Comparison of ENCODE assay signal across 1 cellular context in genomic region chr12:49698619-49699545, GRCh38.
TF ChIP-seq lines count a peak whose summit lies in the region.

No MANE protein-coding gene starts in this region.

TF ChIP-seq in WTC11, 78 proteins besides CTCF, POLR2A, EP300 and RAD21 (continued from another document):
- TF ChIP-seq SMAD3 (CRISPR knock-in tag; IDR thresholded peaks at IDR 0.05; ENCODE audit: borderline replicate concordance) (no peak), ETV6 (CRISPR knock-in tag; IDR thresholded peaks at IDR 0.05) (no peak; the same call in 1 of the 2 replicates), ZMAT4 (CRISPR knock-in tag; IDR thresholded peaks at IDR 0.05) (no peak), ZNF281 (CRISPR knock-in tag; IDR thresholded peaks at IDR 0.05) (no peak), E2F1 (CRISPR knock-in tag; IDR thresholded peaks at IDR 0.05) (no peak), ZNF263 (CRISPR knock-in tag; IDR thresholded peaks at IDR 0.05; ENCODE audit: low read depth) (no peak), CREM (CRISPR knock-in tag; IDR thresholded peaks at IDR 0.05) (no peak), ZNF532 (CRISPR knock-in tag; IDR thresholded peaks at IDR 0.05; ENCODE audit: borderline replicate concordance) (no peak), PREB (CRISPR knock-in tag; IDR thresholded peaks at IDR 0.05; ENCODE audit: borderline replicate concordance) (no peak)
TF ChIP-seq in WTC11: peak in this region for 0.
